ENCODE assay signal across 15 cellular contexts in the genomic region with DNA sequence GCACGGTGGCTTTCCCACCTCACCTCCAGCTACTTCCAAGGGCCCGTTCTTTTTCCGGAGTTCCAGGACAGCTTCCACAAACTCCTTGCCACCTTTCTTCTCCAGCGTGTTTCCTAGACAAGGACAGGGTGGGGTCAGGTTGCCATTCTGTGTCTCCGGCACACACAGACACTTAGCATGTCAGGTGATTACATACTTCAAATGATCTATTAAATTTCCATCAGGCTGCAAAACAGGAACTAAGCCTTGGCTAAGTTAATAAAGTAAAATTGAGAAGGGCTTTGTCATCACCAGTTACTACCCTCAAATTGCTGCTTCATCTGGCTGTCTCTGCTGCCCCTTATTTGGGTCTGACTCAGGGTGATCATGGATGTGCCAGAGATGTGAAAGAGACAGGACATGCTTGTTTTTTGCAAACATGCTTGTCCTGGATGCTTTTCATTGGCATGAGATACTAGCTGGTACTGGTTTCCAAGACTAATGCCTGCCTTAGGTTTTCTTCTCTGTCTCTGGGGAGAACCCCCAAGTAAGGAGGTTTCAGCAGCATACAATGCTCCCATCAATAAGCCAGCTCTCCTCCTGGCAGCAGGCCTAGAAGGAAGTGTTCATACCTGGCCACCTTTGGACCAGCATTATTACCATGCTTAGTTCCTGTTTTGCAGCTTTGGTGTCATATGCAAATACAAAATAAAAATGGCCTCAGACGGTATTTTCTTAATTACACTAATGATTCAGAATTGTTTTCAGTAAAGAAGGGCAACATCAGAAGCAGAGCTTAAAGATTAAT. TPM values are rescaled to one million over a fixed set of nuclear protein-coding genes. Genes with fewer than 3 reads are reported as not detected.
A peak's percentile ranks its signal among the peaks of the same experiment; 100 is the strongest.
DNase-seq lines count a peak whose midpoint lies in the region; ATAC-seq, FAIRE-seq and TF ChIP-seq lines count a peak whose summit lies in the region.
"Had no signal": no experiment of that assay in that cellular context is flagged by ENCODE, and none has a peak within 500 bp of the region (broad histone marks: within the 10 kb centered on the region; RNA-seq: fewer than 3 reads in every experiment).

No MANE protein-coding gene starts in this region.

- no peaks in the 10 kb centered on the region for H3K4me1 Mint-ChIP-seq in CD8-positive, alpha-beta T cell (ENCODE audit: low read depth)
- H3K4me1 Mint-ChIP-seq: GM23338 had no signal

- ATAC-seq in CD8-positive, alpha-beta T cell, result no peak
- peak; percentile 55 for ATAC-seq in GM21423 (IDR thresholded peaks at IDR 0.05; ENCODE audit: unreplicated experiment)
- ATAC-seq in K562, result no peak
- ATAC-seq: GM23338, left lobe of liver had no signal

- in situ Hi-C loops in K562 (cut with MboI), result no loop called here

- 74% methylated on average over 6 of the region's 6 CpGs for WGBS in K562 (ENCODE audit: insufficient coverage, low coverage, missing lambda C conversion rate)

- TF ChIP-seq CTCF in CD8-positive, alpha-beta T cell (IDR thresholded peaks at IDR 0.05), result no peak
- TF ChIP-seq CTCF in K562 (IDR thresholded peaks at IDR 0.05 in 2 of 3, conservative IDR thresholded peaks at IDR 0.05 in 1 of 3; ENCODE audit: insufficient read depth in 2 of 3, low read depth in 1 of 3, low read length in 3 of 3), result no peak
- no peak for TF ChIP-seq CTCF in neutrophil (IDR thresholded peaks at IDR 0.05)

- no peaks in the 10 kb centered on the region for H3K27me3 Mint-ChIP-seq in CD8-positive, alpha-beta T cell (ENCODE audit: low read depth)

- TF ChIP-seq RAD21 in K562 (CRISPR knock-in tag; conservative IDR thresholded peaks at IDR 0.05 in 1 of 2, IDR thresholded peaks at IDR 0.05 in 1 of 2), result no peak

- no peak for DNase-seq in CD8-positive, alpha-beta T cell
- DNase-seq in K562 (ENCODE audit: extremely low read depth in 1 of 4, low spot score in 3 of 4) (no peak), KG1 (lab: John Stamatoyannopoulos, UW) (no peak), H4 (ENCODE audit: low spot score) (no peak), hypothalamus (lab: John Stamatoyannopoulos, UW) (no peak)
- DNase-seq: DND-41; effector CD8-positive, alpha-beta T cell; NCI-H1930; RPMI8226 had no signal

- no peaks in the 10 kb centered on the region for H3K9me3 Mint-ChIP-seq in CD8-positive, alpha-beta T cell
- H3K9me3 Mint-ChIP-seq: GM23338 had no signal

- no peaks in the 10 kb centered on the region for H3K9me1 ChIP-seq in K562 (ENCODE audit: control insufficient read depth, insufficient read depth, low read length)

- peaks cover 54% of the 10 kb centered on the region for H3K36me3 ChIP-seq in CD8-positive, alpha-beta T cell (ENCODE audit: insufficient read depth, low read length)
- H3K36me3 ChIP-seq in K562 (ENCODE audit: control insufficient read depth, insufficient read depth, low read length) (peaks cover 90% of the 10 kb centered on the region; the same call in 2 of the 3 replicates), neutrophil (peaks cover 95% of the 10 kb centered on the region)

- peaks cover 82% of the 10 kb centered on the region for H3K36me3 Mint-ChIP-seq in CD8-positive, alpha-beta T cell

- peak overlapping the region; percentile 12 for H3K27ac Mint-ChIP-seq in CD8-positive, alpha-beta T cell
- H3K27ac Mint-ChIP-seq: GM23338 had no signal

- no peak overlapping the region for H3K4me3 ChIP-seq in CD8-positive, alpha-beta T cell (ENCODE audit: low read depth, low read length)
- H3K4me3 ChIP-seq in K562, result no peak overlapping the region
- no peak overlapping the region for H3K4me3 ChIP-seq in neutrophil (ENCODE audit: low read depth in 1 of 2, low read length in 1 of 2)
- H3K4me3 ChIP-seq: BLaER1 treated with 17β-estradiol and CSF1 and Interleukin-3, amounts not matched to agents 10 nM and 100 nM; GM23338; prostate gland had no signal

- H3K79me2 ChIP-seq in K562 (ENCODE audit: control insufficient read depth, insufficient read depth, low read length), result no peaks in the 10 kb centered on the region

- H3K9ac ChIP-seq in K562 (ENCODE audit: insufficient read depth in 1 of 2, low read depth in 2 of 2, low read length in 2 of 2), result no peak overlapping the region
- H3K9ac ChIP-seq: BLaER1 treated with 17β-estradiol and CSF1 and Interleukin-3, amounts not matched to agents 10 nM and 100 nM had no signal

- no peak for TF ChIP-seq EP300 in K562 (IDR thresholded peaks at IDR 0.05; ENCODE audit: low read length)

- no peaks in the 10 kb centered on the region for H4K20me1 ChIP-seq in K562 (replicated peaks; ENCODE audit: control insufficient read depth, insufficient read depth, low read length)

- peak; percentile 19 for FAIRE-seq in K562 (lab: Jason Lieb, UNC)

- intact Hi-C loops in CD8-positive, alpha-beta T cell (cut with DNase I, micrococcal nuclease), result no loop called here
- intact Hi-C loops in K562 (cut with micrococcal nuclease), result loop anchor here (5.0 kb wide), 1 partner anchor 81 kb away; no protein-coding TSS in a partner anchor

- H3K4me1 ChIP-seq in CD8-positive, alpha-beta T cell (ENCODE audit: insufficient read depth, low read length), result no peaks in the 10 kb centered on the region
- no peaks in the 10 kb centered on the region for H3K4me1 ChIP-seq in K562 (replicated peaks in 1 of 2; ENCODE audit: control insufficient read depth in 2 of 2, insufficient read depth in 2 of 2, low read length in 2 of 2)
- H3K4me1 ChIP-seq in neutrophil (ENCODE audit: control insufficient read depth in 1 of 2, insufficient read depth in 1 of 2, low read depth in 1 of 2, low read length in 1 of 2), result no peaks in the 10 kb centered on the region
- H3K4me1 ChIP-seq: prostate gland had no signal

- CTCF ChIA-PET in CD8-positive, alpha-beta T cell (lab: Charles Lee), result interaction anchor here (1.4 to 1.6 kb wide), 3 partner anchors 9 to 1922 kb away, joined by 3 to 4 read pairs (median 3); no protein-coding TSS in a partner anchor
- CTCF ChIA-PET in K562 (lab: Yijun Ruan, JAX; ENCODE audit: low intra/inter-chr PET ratio), result interaction anchor here (0.6 kb wide), 1 partner anchor 803 kb away, joined by 6 read pairs; no protein-coding TSS in a partner anchor

- no peak overlapping the region for H3K4me3 Mint-ChIP-seq in CD8-positive, alpha-beta T cell
- H3K4me3 Mint-ChIP-seq: GM23338 had no signal

- H3K27me3 ChIP-seq in CD8-positive, alpha-beta T cell (ENCODE audit: insufficient read depth, low read length), result no peaks in the 10 kb centered on the region
- no peaks in the 10 kb centered on the region for H3K27me3 ChIP-seq in K562 (ENCODE audit: control insufficient read depth in 2 of 2, insufficient read depth in 2 of 2, low read length in 2 of 2)
- H3K27me3 ChIP-seq in neutrophil, result no peaks in the 10 kb centered on the region
- H3K27me3 ChIP-seq: BLaER1 treated with 17β-estradiol and CSF1 and Interleukin-3, amounts not matched to agents 10 nM and 100 nM had no signal

- BruUV-seq in K562 (replicated peaks; lab: Mats Ljungman, UMichigan), result no TSS peak

- H3K4me2 ChIP-seq in K562 (ENCODE audit: insufficient read depth, low read length), result no peak overlapping the region
- H3K4me2 ChIP-seq: BLaER1 treated with 17β-estradiol and CSF1 and Interleukin-3, amounts not matched to agents 10 nM and 100 nM; GM23338 had no signal

- H3K9me3 ChIP-seq in CD8-positive, alpha-beta T cell (ENCODE audit: low read length), result no peaks in the 10 kb centered on the region
- no peaks in the 10 kb centered on the region for H3K9me3 ChIP-seq in K562 (replicated peaks; ENCODE audit: control insufficient read depth, insufficient read depth, low read depth, low read length)
- no peaks in the 10 kb centered on the region for H3K9me3 ChIP-seq in neutrophil
- H3K9me3 ChIP-seq: BLaER1 treated with 17β-estradiol and CSF1 and Interleukin-3, amounts not matched to agents 10 nM and 100 nM; prostate gland had no signal

- H2AFZ ChIP-seq in K562 (ENCODE audit: low read depth, low read length), result no peak overlapping the region
- H2AFZ ChIP-seq: GM23338 had no signal

- no peak for TF ChIP-seq POLR2A in K562 (conservative IDR thresholded peaks at IDR 0.05)

- H3K27ac ChIP-seq in CD8-positive, alpha-beta T cell (ENCODE audit: low read depth, low read length), result no peak overlapping the region
- H3K27ac ChIP-seq in K562 (ENCODE audit: extremely low read depth, low read depth, low read length) (no peak overlapping the region), neutrophil (peak overlapping the region; percentile 17)
- H3K27ac ChIP-seq: BLaER1 treated with 17β-estradiol and CSF1 and Interleukin-3, amounts not matched to agents 10 nM and 100 nM; prostate gland had no signal

- POLR2A ChIA-PET in CD8-positive, alpha-beta T cell (lab: Charles Lee), result interaction anchor here (1.0 kb wide), 1 partner anchor 21 kb away, joined by 3 read pairs; no protein-coding TSS in a partner anchor
- POLR2A ChIA-PET in K562 (lab: Yijun Ruan, JAX), result interaction anchor here (0.5 to 2.4 kb wide), 5 partner anchors 8 to 106 kb away, joined by 3 to 6 read pairs (median 3); no protein-coding TSS in a partner anchor

TF ChIP-seq in K562, 482 proteins besides CTCF, POLR2A, EP300 and RAD21 (continues in another document):
- TF ChIP-seq ADNP (tag; IDR thresholded peaks at IDR 0.05), result no peak

RNA-seq across cellular contexts. Expression of gene MACROH2A1, which starts 52.9 kb away (rescaled TPM):
- 10 to 100 TPM; 89.2 to 91.9 TPM for total RNA-seq in CD8-positive, alpha-beta T cell
- total RNA-seq in K562 (2011; cell fraction: chromatin; rRNA removed; ENCODE audit: low replicate concordance), result 156 and 209 TPM in 2 replicates
- 99.9 and 110 TPM in 2 replicates for total RNA-seq in K562 (2011; cell fraction: nucleolus; rRNA removed)
- 185 and 322 TPM in 2 replicates for total RNA-seq in K562 (2011; cell fraction: nucleoplasm; rRNA removed)
- total RNA-seq in K562 (2014; rRNA removed) (289 and 378 TPM in 2 replicates), K562 (2014; rRNA removed; fragmentation: Illumina TruSeq; extraction: Trizol) (193 and 194 TPM in 2 replicates), K562 (2015; rRNA removed; fragmentation: Illumina TruSeq; extraction: Trizol) (232 and 234 TPM in 2 replicates), K562 (2021) (211 and 235 TPM in 2 replicates)
- polyA plus RNA-seq in K562 (2011; rRNA removed) (134 and 150 TPM in 2 replicates), K562 (2014; fragmentation: Illumina TruSeq; extraction: Trizol) (244 and 259 TPM in 2 replicates), K562 (2014; fragmentation: Nextera tagmentation; extraction: Ambion mirVana) (10 to 100 TPM; 44.9 to 52.0 TPM), K562 (2014; rRNA removed) (184 and 205 TPM in 2 replicates)
- 96.8 and 139 TPM in 2 replicates for polyA plus RNA-seq in K562 (2011; cell fraction: cytosol; rRNA removed)
- polyA plus RNA-seq in K562 (2011; cell fraction: nucleus; rRNA removed), result 246 and 303 TPM in 2 replicates
- polyA plus RNA-seq in K562 (2012), result 208 and 210 TPM in 2 replicates
- 117 and 121 TPM in 2 replicates for polyA minus RNA-seq in K562 (2011; rRNA and poly(A)+ RNA removed)
- polyA minus RNA-seq in K562 (2011; cell fraction: cytosol; rRNA and poly(A)+ RNA removed), result 72.7 and 77.6 TPM in 2 replicates
- polyA minus RNA-seq in K562 (2011; cell fraction: nucleus; rRNA and poly(A)+ RNA removed), result 133 and 180 TPM in 2 replicates
- 270 and 350 TPM in 2 replicates for total RNA-seq in H4 (2014; rRNA removed; shearing (Covaris generic))
